21 cellular contexts compared by ENCODE assay signal in the genomic region with DNA sequence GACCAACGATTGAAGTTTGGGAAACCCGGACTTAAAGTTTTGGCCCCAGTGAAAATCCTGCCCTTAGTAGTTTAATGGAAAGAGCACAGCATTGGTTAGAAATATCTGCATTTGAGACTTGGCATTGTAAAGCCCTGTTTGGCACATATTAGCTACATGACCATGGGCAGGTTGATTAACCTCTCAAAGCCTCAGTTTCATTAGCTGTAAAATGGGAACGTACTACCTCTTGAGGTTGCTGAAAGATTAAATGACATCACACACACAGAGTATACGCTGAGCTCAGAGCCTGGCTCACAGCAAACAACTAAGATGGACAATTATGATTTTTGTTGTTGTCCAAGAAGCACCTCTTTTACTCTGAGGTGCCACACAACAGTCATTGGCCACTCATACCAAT.
"Had no signal": no experiment of that assay in that cellular context is flagged by ENCODE, and none has a peak within 500 bp of the region (broad histone marks: within the 10 kb centered on the region; RNA-seq: fewer than 3 reads in every experiment).

No MANE protein-coding gene starts in this region.

- H3K9me3 ChIP-seq: body of pancreas, MG63, Peyer's patch had no signal

- H3K4me1 ChIP-seq: Peyer's patch had no signal

- H3K27me3 ChIP-seq: body of pancreas, MG63, Peyer's patch had no signal

- H3K27ac Mint-ChIP-seq: activated CD8-positive, alpha-beta T cell treated with anti-CD3 and anti-CD28 coated beads for 36 hours; activated naive CD4-positive, alpha-beta T cell treated with anti-CD3 and anti-CD28 coated beads, Interleukin-2, amount 50 U/mL, for 24 hours; activated T-cell treated with anti-CD3 and anti-CD28 coated beads, Interleukin-2, amount 50 U/mL, for 72 hours; activated T-helper 2 cell treated with anti-CD3 and anti-CD28 coated beads, Interferon-gamma antibody, Interleukin-2, Interleukin-4, amounts not matched to agents 10 μg/mL and 5 μg/mL and 100 μg/mL, durations not matched to agents 14 hours and 24 hours and 36 hours; T-helper 1 cell treated with Interleukin-12 subunit alpha and Interleukin-12 subunit beta and Interleukin-4 antibody, amounts not matched to agents 30 μg/mL and 1 μg/mL, for 36 hours had no signal

- H3K4me3 ChIP-seq: body of pancreas, MG63, Peyer's patch had no signal

- H3K4me3 Mint-ChIP-seq: activated CD8-positive, alpha-beta T cell treated with anti-CD3 and anti-CD28 coated beads for 36 hours; activated naive CD4-positive, alpha-beta T cell treated with anti-CD3 and anti-CD28 coated beads, Interleukin-2, amount 50 U/mL, for 24 hours; activated T-cell treated with anti-CD3 and anti-CD28 coated beads, Interleukin-2, amount 50 U/mL, for 72 hours; T-helper 1 cell treated with Interleukin-12 subunit alpha and Interleukin-12 subunit beta and Interleukin-4 antibody, amounts not matched to agents 30 μg/mL and 1 μg/mL, for 36 hours had no signal

- H3K36me3 ChIP-seq: MG63, Peyer's patch had no signal

- H3K27ac ChIP-seq: body of pancreas had no signal

- H3K9me3 Mint-ChIP-seq: activated CD8-positive, alpha-beta T cell treated with anti-CD3 and anti-CD28 coated beads for 36 hours; activated naive CD4-positive, alpha-beta T cell treated with anti-CD3 and anti-CD28 coated beads, Interleukin-2, amount 50 U/mL, for 24 hours; T-helper 1 cell treated with Interleukin-12 subunit alpha and Interleukin-12 subunit beta and Interleukin-4 antibody, amounts not matched to agents 30 μg/mL and 1 μg/mL, for 36 hours had no signal

- H3K27me3 Mint-ChIP-seq: activated CD8-positive, alpha-beta T cell treated with anti-CD3 and anti-CD28 coated beads for 36 hours; activated naive CD4-positive, alpha-beta T cell treated with anti-CD3 and anti-CD28 coated beads, Interleukin-2, amount 50 U/mL, for 24 hours had no signal

- DNase-seq: activated CD4-positive, alpha-beta T cell treated with anti-CD3 and anti-CD28 coated beads for 4 hours; activated CD8-positive, alpha-beta memory T cell treated with anti-CD3 and anti-CD28 coated beads, Interleukin-2, amount 50 U/mL, for 4 hours; activated CD8-positive, alpha-beta T cell treated with anti-CD3 and anti-CD28 coated beads for 36 hours; activated naive CD4-positive, alpha-beta T cell; activated T-cell treated with anti-CD3 and anti-CD28 coated beads, Interleukin-2, amount 50 U/mL, for 72 hours; aorta; body of pancreas; MG63; MV-4-11; NCI-H1092 treated with DMSO at 0.1 percent for 48 hours; NCI-H1417 treated with DMSO at 0.1 percent for 48 hours; NCI-H1694; NCI-H2029; NCI-H2107; NCI-H345; NCI-H510A; Peyer's patch; SHP77 had no signal

- H3K36me3 Mint-ChIP-seq: activated naive CD4-positive, alpha-beta T cell treated with anti-CD3 and anti-CD28 coated beads, Interleukin-2, amount 50 U/mL, for 24 hours had no signal
